In the genomic region with DNA sequence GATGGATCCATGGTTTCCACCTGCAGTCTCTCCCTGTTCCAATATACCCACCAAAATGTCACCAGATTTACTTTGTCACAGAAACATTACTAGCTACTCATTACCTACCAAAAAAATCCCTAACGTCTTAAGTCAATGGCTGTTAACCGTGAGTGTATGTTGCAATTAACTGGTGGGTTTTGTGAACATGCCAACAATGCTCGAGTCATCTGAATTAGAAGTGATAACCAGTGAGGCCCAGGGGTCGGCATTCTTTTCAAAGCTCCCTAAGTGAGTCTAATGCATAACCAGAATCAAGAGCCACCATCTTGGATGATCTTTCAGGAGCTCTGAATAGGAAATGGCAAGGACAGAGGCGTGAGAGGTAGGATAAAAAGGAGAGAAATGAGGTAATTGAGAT, we compare ENCODE assay signal across 21 cellular contexts.
"Had no signal": no experiment of that assay in that cellular context is flagged by ENCODE, and none has a peak within 500 bp of the region (broad histone marks: within the 10 kb centered on the region; RNA-seq: fewer than 3 reads in every experiment).

No MANE protein-coding gene starts in this region.

- H3K36me3 ChIP-seq: colonic mucosa, esophagus squamous epithelium, heart right ventricle, left lung, thyroid gland had no signal

- H3K9me3 ChIP-seq: colonic mucosa, esophagus squamous epithelium, heart right ventricle, left lung, psoas muscle, thyroid gland had no signal

- H3K4me1 ChIP-seq: colonic mucosa, left lung had no signal

- DNase-seq: activated CD4-positive, alpha-beta T cell treated with anti-CD3 and anti-CD28 coated beads, Interleukin-2, amount 10 ng/mL, durations not matched to agents 7 days and 5 days; activated CD8-positive, alpha-beta memory T cell treated with anti-CD3 and anti-CD28 coated beads, Interleukin-2, amount 10 ng/mL, durations not matched to agents 7 days and 5 days; activated CD8-positive, alpha-beta T cell treated with anti-CD3 and anti-CD28 coated beads for 36 hours; activated gamma-delta T cell treated with Interleukin-2 at 50 U/mL for 16 hours; activated T-cell treated with anti-CD3 and anti-CD28 coated beads for 4 hours; aorta; colonic mucosa; dorsolateral prefrontal cortex; effector memory CD8-positive, alpha-beta T cell; esophagus squamous epithelium; heart right ventricle; left lung; naive thymus-derived CD4-positive, alpha-beta T cell; psoas muscle; right cardiac atrium; stimulated activated CD4-positive, alpha-beta T cell treated with anti-CD3 and anti-CD28 coated beads, Interleukin-1b, Interleukin-23, amount 100 ng/mL, for 48 hours; substantia nigra; thyroid gland had no signal

- H3K4me3 ChIP-seq: colonic mucosa, dorsolateral prefrontal cortex, esophagus squamous epithelium, heart right ventricle, left lung, lung, psoas muscle, thyroid gland had no signal

- H3K27me3 ChIP-seq: colonic mucosa, esophagus squamous epithelium, heart right ventricle, left lung, thyroid gland had no signal

- H3K27ac ChIP-seq: colonic mucosa, dorsolateral prefrontal cortex, esophagus squamous epithelium, left lung, psoas muscle, thyroid gland, VCaP had no signal

- ATAC-seq: activated CD4-positive, CD25-positive, alpha-beta regulatory T cell treated with anti-CD3 and anti-CD28 coated beads, Interleukin-2, amount 50 U/mL, for 24 hours; activated CD8-positive, alpha-beta memory T cell treated with anti-CD3 and anti-CD28 coated beads, Interleukin-2, amount 10 ng/mL, durations not matched to agents 7 days and 5 days; activated CD8-positive, alpha-beta T cell treated with anti-CD3 and anti-CD28 coated beads for 36 hours; effector memory CD8-positive, alpha-beta T cell; left lung; naive thymus-derived CD4-positive, alpha-beta T cell; psoas muscle; right cardiac atrium had no signal
